ENCODE assay signal across 8 cellular contexts in genomic region chr3:120147072-120147871, GRCh38. TPM values are rescaled to one million over a fixed set of nuclear protein-coding genes. Genes with fewer than 3 reads are reported as not detected.
DNase-seq lines count a peak whose midpoint lies in the region; ATAC-seq and TF ChIP-seq lines count a peak whose summit lies in the region.

No MANE protein-coding gene starts in this region.

- no peaks in the 10 kb centered on the region for H3K9me3 ChIP-seq in mucosa of descending colon

- DNase-seq in Right ventricle myocardium superior, result no peak
- DNase-seq in left cardiac atrium, result no peak
- DNase-seq in NCI-H510A treated with DMSO at 0.1 percent for 48 hours (lab: John Stamatoyannopoulos, UW), result peak; percentile 87
- peak; percentile 52 for DNase-seq in activated naive CD4-positive, alpha-beta T cell treated with anti-CD3 and anti-CD28 coated beads, Interleukin-2, amount 50 U/mL, for 16 hours
- peak in 1 of 3 donors; percentile 84 for DNase-seq in mucosa of descending colon
- DNase-seq in GM19238 (ENCODE audit: insufficient read length, low spot score), result no peak

- H3K4me3 ChIP-seq in mucosa of descending colon, result no peak overlapping the region

- no peaks in the 10 kb centered on the region for H3K36me3 ChIP-seq in mucosa of descending colon (ENCODE audit: low read depth)

- TF ChIP-seq CTCF in mucosa of descending colon (IDR thresholded peaks at IDR 0.05), result no peak

- intact Hi-C loops in Right ventricle myocardium superior (cut with DNase I), result no loop called here
- intact Hi-C loops in left cardiac atrium (cut with DNase I), result no loop called here
- intact Hi-C loops in mucosa of descending colon (cut with DNase I, micrococcal nuclease), result no loop called here

- peaks cover 4% of the 10 kb centered on the region for H3K4me1 ChIP-seq in mucosa of descending colon (ENCODE audit: low read depth)

- ATAC-seq in Right ventricle myocardium superior (ENCODE audit: poor library complexity) (peak; percentile 46), left cardiac atrium (no peak), mucosa of descending colon (peak; percentile 90), HG03139 (IDR thresholded peaks at IDR 0.05; ENCODE audit: unreplicated experiment) (no peak), GM21825 (IDR thresholded peaks at IDR 0.05; ENCODE audit: unreplicated experiment) (no peak)

RNA-seq across cellular contexts. Expression of gene GSK3B, which starts 53.0 kb away (rescaled TPM):
- total RNA-seq in Right ventricle myocardium superior (35.0 TPM), left cardiac atrium (10 to 100 TPM; 37.0 to 39.1 TPM), mucosa of descending colon (10 to 100 TPM; 40.1 to 41.9 (median 41.0) TPM)

Comparison
In these comparisons a context has a peak if more than half of its experiments do, and no peak if none do; other contexts are left out.
1. ATAC-seq: peak in Right ventricle myocardium superior (single experiment) and mucosa of descending colon (single experiment); none in left cardiac atrium (0 of 2), HG03139 (single experiment) and GM21825 (single experiment).
2. DNase-seq: peak in NCI-H510A treated with DMSO at 0.1 percent for 48 hours (single experiment) and activated naive CD4-positive, alpha-beta T cell treated with anti-CD3 and anti-CD28 coated beads, Interleukin-2, amount 50 U/mL, for 16 hours (single experiment); none in Right ventricle myocardium superior (single experiment), left cardiac atrium (single experiment) and GM19238 (single experiment).